Comparison of ENCODE assay signal across 1 cellular context in genomic region chr11:1382831-1383607, GRCh38.
TF ChIP-seq lines count a peak whose summit lies in the region.

No MANE protein-coding gene starts in this region.

TF ChIP-seq in K562, 482 proteins besides CTCF, POLR2A, EP300 and RAD21 (continued from another document):
- TF ChIP-seq TFE3 (CRISPR knock-in tag; IDR thresholded peaks at IDR 0.05) (no peak), SPI1 (IDR thresholded peaks at IDR 0.05; ENCODE audit: borderline replicate concordance, low read depth, low read length) (peak; percentile 37; the same call in 1 of the 2 replicates), TBL1XR1 (IDR thresholded peaks at IDR 0.05; ENCODE audit: low read length in 2 of 2) (no peak), CXXC5 (CRISPR knock-in tag; IDR thresholded peaks at IDR 0.05) (0 out of 2 replicates have a peak, but pooled peaks have one; percentile 22), HNRNPLL (IDR thresholded peaks at IDR 0.05; ENCODE audit: low read depth, low read length, poor library complexity, severe bottlenecking) (no peak), TEAD1 (CRISPR knock-in tag; IDR thresholded peaks at IDR 0.05) (peak in 1 of 2 experiments; percentile 20; a peak in 1 of 4 replicates), ATF7 (IDR thresholded peaks at IDR 0.05) (peak; percentile 62; the same call in 1 of the 2 replicates), ZNF444 (CRISPR knock-in tag; IDR thresholded peaks at IDR 0.05) (no peak), ZNF143 (CRISPR knock-in tag; IDR thresholded peaks at IDR 0.05) (no peak), HDAC1 (IDR thresholded peaks at IDR 0.05) (no peak), ZNF140 (CRISPR knock-in tag; IDR thresholded peaks at IDR 0.05) (no peak), RBM39 (optimal IDR thresholded peaks at IDR 0.05; ENCODE audit: low read depth, low read length) (no peak), NFIC (IDR thresholded peaks at IDR 0.05) (0 out of 2 replicates have a peak, but pooled peaks have one; percentile 7), SNAPC5 (CRISPR knock-in tag; IDR thresholded peaks at IDR 0.05) (no peak), JUND (IDR thresholded peaks at IDR 0.05; ENCODE audit: borderline replicate concordance, low read depth, low read length) (peak; percentile 43; the same call in 1 of the 2 replicates), JUND (tag; IDR thresholded peaks at IDR 0.05; ENCODE audit: borderline replicate concordance, low read depth, low read length) (no peak; the same call in 2 of the 3 replicates), CBX2 (IDR thresholded peaks at IDR 0.05; ENCODE audit: insufficient read depth, low read length, poor library complexity, severe bottlenecking) (no peak), NRF1 (conservative IDR thresholded peaks at IDR 0.05 in 1 of 2, IDR thresholded peaks at IDR 0.05 in 1 of 2) (peak; percentile 58 to 66; a peak in 3 of 4 replicates), POLR2G (IDR thresholded peaks at IDR 0.05; ENCODE audit: low read depth, low read length) (0 out of 2 replicates have a peak, but pooled peaks have one; percentile 17), ZNF12 (CRISPR knock-in tag; IDR thresholded peaks at IDR 0.05) (no peak), BDP1 (IDR thresholded peaks at IDR 0.05; ENCODE audit: insufficient read depth, insufficient read length) (no peak)
